ENCODE assay signal across 1 cellular context in the genomic region with DNA sequence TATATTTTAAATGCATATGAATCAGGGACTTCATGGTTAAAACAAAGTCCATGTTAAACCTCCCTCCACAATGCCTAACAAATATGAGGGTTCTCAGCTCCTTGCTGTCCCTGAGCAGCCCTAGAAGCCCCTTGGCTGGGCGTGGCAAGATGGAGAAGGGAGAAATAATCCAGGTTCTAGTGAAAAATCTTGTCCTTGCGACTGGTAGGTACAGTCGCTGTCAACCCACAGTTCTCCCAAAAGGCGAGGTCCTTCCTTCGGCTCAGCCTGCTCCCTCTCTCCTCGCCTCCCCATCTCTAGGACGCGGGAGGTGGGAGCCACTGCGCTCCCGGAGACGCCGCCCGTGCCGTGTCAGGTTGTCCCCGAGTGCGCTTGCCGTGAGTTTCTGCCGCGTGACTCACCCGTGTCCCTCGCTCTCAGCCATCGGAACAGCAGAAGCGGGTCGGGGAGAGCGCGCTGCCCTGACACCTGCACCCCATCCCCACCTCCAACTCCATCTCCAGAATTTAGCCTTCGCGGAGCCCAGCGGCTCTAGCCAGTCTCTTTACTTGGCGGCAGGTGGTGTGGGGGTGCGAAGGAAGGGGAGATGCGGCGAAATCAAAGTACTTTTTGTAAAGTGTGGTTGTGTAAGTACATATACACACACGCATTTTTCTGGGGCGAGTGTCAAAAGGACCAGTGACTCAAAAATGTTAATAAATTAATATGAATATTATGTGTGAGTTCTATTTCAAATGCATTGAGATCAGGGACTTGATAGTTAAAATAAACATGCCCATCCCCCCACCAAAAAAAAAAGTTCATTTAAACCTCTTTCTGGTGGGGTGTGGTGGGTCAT.
TF ChIP-seq lines count a peak whose summit lies in the region.

No MANE protein-coding gene starts in this region.

TF ChIP-seq in H1, 55 proteins besides CTCF, POLR2A, EP300 and RAD21:
- 0 out of 2 replicates have a peak, but pooled peaks have one; percentile 4 for TF ChIP-seq TCF12 (IDR thresholded peaks at IDR 0.05; ENCODE audit: low read depth, low read length)
- 0 out of 2 replicates have a peak, but pooled peaks have one; percentile 23 for TF ChIP-seq SP1 (IDR thresholded peaks at IDR 0.05; ENCODE audit: low read depth, low read length)
- TF ChIP-seq SIX5 (IDR thresholded peaks at IDR 0.05; ENCODE audit: low read depth, low read length): no peak
- TF ChIP-seq MAX (IDR thresholded peaks at IDR 0.05): peak; percentile 91
- peak; percentile 98 for TF ChIP-seq KDM4A (IDR thresholded peaks at IDR 0.05; ENCODE audit: low read depth, low read length, severe bottlenecking)
- no peak for TF ChIP-seq JUND (IDR thresholded peaks at IDR 0.05; ENCODE audit: low read length)
- TF ChIP-seq, protein P1, sequence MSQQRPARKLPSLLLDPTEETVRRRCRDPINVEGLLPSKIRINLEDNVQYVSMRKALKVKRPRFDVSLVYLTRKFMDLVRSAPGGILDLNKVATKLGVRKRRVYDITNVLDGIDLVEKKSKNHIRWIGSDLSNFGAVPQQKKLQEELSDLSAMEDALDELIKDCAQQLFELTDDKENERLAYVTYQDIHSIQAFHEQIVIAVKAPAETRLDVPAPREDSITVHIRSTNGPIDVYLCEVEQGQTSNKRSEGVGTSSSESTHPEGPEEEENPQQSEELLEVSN (IDR thresholded peaks at IDR 0.05): peak; percentile 99
- 0 out of 2 replicates have a peak, but pooled peaks have one; percentile 36 for TF ChIP-seq SUZ12 (IDR thresholded peaks at IDR 0.05; ENCODE audit: low read length)
- TF ChIP-seq ASH2L (IDR thresholded peaks at IDR 0.05; ENCODE audit: low read length): peak; percentile 51
- TF ChIP-seq EZH2 (IDR thresholded peaks at IDR 0.05; ENCODE audit: low read depth, low read length, severe bottlenecking): no peak
